9 cellular contexts compared by ENCODE assay signal in genomic region chr1:41152622-41153044, GRCh38.
DNase-seq lines count a peak whose midpoint lies in the region; ATAC-seq and TF ChIP-seq lines count a peak whose summit lies in the region.
"Had no signal": no experiment of that assay in that cellular context is flagged by ENCODE, and none has a peak within 500 bp of the region (broad histone marks: within the 10 kb centered on the region; RNA-seq: fewer than 3 reads in every experiment).

No MANE protein-coding gene starts in this region.

- peaks cover 0 to 28% (median 13%) of the 10 kb centered on the region in 4 donors for H3K4me1 ChIP-seq in tibial artery
- H3K4me1 ChIP-seq in naive thymus-derived CD4-positive, alpha-beta T cell (ENCODE audit: control insufficient read depth in 2 of 2, insufficient read depth in 2 of 2, low read length in 2 of 2) = no peaks in the 10 kb centered on the region

- no peak overlapping the region for H3K27ac Mint-ChIP-seq in naive thymus-derived CD4-positive, alpha-beta T cell
- H3K27ac Mint-ChIP-seq in glutamatergic neuron (ENCODE audit: unreplicated experiment) = no peak overlapping the region

- no peak overlapping the region for H3K4me3 ChIP-seq in LNCaP clone FGC (ENCODE audit: low read depth, low read length)
- no peak overlapping the region for H3K4me3 ChIP-seq in choroid plexus epithelial cell (ENCODE audit: low read depth, low read length)
- no peak overlapping the region for H3K4me3 ChIP-seq in tibial artery
- no peak overlapping the region for H3K4me3 ChIP-seq in naive thymus-derived CD4-positive, alpha-beta T cell (ENCODE audit: low read length)

- CTCF ChIA-PET in naive thymus-derived CD4-positive, alpha-beta T cell (lab: Charles Lee) = no interaction called here

- intact Hi-C loops in tibial artery (cut with DNase I; ENCODE audit: low total_unique reads) = no loop called here
- intact Hi-C loops in naive thymus-derived CD4-positive, alpha-beta T cell (cut with micrococcal nuclease) = no loop called here

- H3K4me3 Mint-ChIP-seq in naive thymus-derived CD4-positive, alpha-beta T cell = no peak overlapping the region
- no peak overlapping the region for H3K4me3 Mint-ChIP-seq in glutamatergic neuron (ENCODE audit: unreplicated experiment)

- H3K4me1 Mint-ChIP-seq in naive thymus-derived CD4-positive, alpha-beta T cell = no peaks in the 10 kb centered on the region
- H3K4me1 Mint-ChIP-seq in glutamatergic neuron (ENCODE audit: low read depth, unreplicated experiment) = no peaks in the 10 kb centered on the region

- H3K27me3 Mint-ChIP-seq in naive thymus-derived CD4-positive, alpha-beta T cell = no peaks in the 10 kb centered on the region
- H3K27me3 Mint-ChIP-seq in glutamatergic neuron (ENCODE audit: unreplicated experiment) = no peaks in the 10 kb centered on the region

- H3K36me3 ChIP-seq in tibial artery = peaks cover 12 to 15% (median 15%) of the 10 kb centered on the region in 3 donors
- H3K36me3 ChIP-seq in naive thymus-derived CD4-positive, alpha-beta T cell (ENCODE audit: control insufficient read depth in 2 of 3, insufficient read depth in 3 of 3, low read length in 3 of 3) = peaks cover 0 to 3% (median 0%) of the 10 kb centered on the region in 3 experiments

- POLR2A ChIA-PET in naive thymus-derived CD4-positive, alpha-beta T cell (lab: Charles Lee) = interaction anchor here (1.1 kb wide), 1 partner anchor 10 kb away, joined by 3 read pairs; no protein-coding TSS in a partner anchor

- H3K9me3 Mint-ChIP-seq in naive thymus-derived CD4-positive, alpha-beta T cell = no peaks in the 10 kb centered on the region
- H3K9me3 Mint-ChIP-seq in glutamatergic neuron (ENCODE audit: unreplicated experiment) = peaks cover 2% of the 10 kb centered on the region
- H3K9me3 Mint-ChIP-seq: activated naive CD4-positive, alpha-beta T cell treated with anti-CD3 and anti-CD28 coated beads, Interleukin-2, amount 50 U/mL, for 72 hours had no signal

- no peaks in the 10 kb centered on the region for H3K27me3 ChIP-seq in tibial artery
- H3K27me3 ChIP-seq in naive thymus-derived CD4-positive, alpha-beta T cell (ENCODE audit: control insufficient read depth in 2 of 2, insufficient read depth in 2 of 2, low read length in 2 of 2) = no peaks in the 10 kb centered on the region

- no peak for TF ChIP-seq CTCF in LNCaP clone FGC (IDR thresholded peaks at IDR 0.05; ENCODE audit: control insufficient read depth, extremely low read depth, insufficient read depth)
- no peak for TF ChIP-seq CTCF in choroid plexus epithelial cell (conservative IDR thresholded peaks at IDR 0.05; ENCODE audit: low read depth, low read length)
- no peak for TF ChIP-seq CTCF in tibial artery (IDR thresholded peaks at IDR 0.05)
- TF ChIP-seq CTCF in glutamatergic neuron (IDR thresholded peaks at IDR 0.05; ENCODE audit: partially characterized antibody, unreplicated experiment) = no peak

- H3K36me3 Mint-ChIP-seq in naive thymus-derived CD4-positive, alpha-beta T cell = peaks cover 4 to 48% (median 34%) of the 10 kb centered on the region in 5 donors
- H3K36me3 Mint-ChIP-seq in glutamatergic neuron (ENCODE audit: unreplicated experiment) = peaks cover 4% of the 10 kb centered on the region

- no peaks in the 10 kb centered on the region for H3K9me3 ChIP-seq in tibial artery
- H3K9me3 ChIP-seq in naive thymus-derived CD4-positive, alpha-beta T cell (ENCODE audit: control insufficient read depth in 2 of 3, low read length in 3 of 3) = no peaks in the 10 kb centered on the region

- peak overlapping the region; percentile 69 to 72 for H3K27ac ChIP-seq in tibial artery
- no peak overlapping the region for H3K27ac ChIP-seq in naive thymus-derived CD4-positive, alpha-beta T cell (ENCODE audit: low read depth, low read length)

- DNase-seq in LNCaP clone FGC (ENCODE audit: low read depth) (peak; percentile 68), choroid plexus epithelial cell (ENCODE audit: low read depth) (peak; percentile 90), left lobe of liver (ENCODE audit: low spot score) (no peak), tibial artery (peak in 1 of 2 donors; percentile 31), glutamatergic neuron (no peak), NCI-H69 (lab: John Stamatoyannopoulos, UW) (no peak), NCI-H748 (lab: John Stamatoyannopoulos, UW; ENCODE audit: unreplicated experiment) (no peak)
- DNase-seq in naive thymus-derived CD4-positive, alpha-beta T cell = no peak

- ATAC-seq in left lobe of liver = peak; percentile 68
- ATAC-seq in naive thymus-derived CD4-positive, alpha-beta T cell = no peak
- ATAC-seq: activated naive CD4-positive, alpha-beta T cell treated with anti-CD3 and anti-CD28 coated beads, Interleukin-2, amount 50 U/mL, for 72 hours had no signal

Comparison
In these comparisons a context has a peak if more than half of its experiments do, and no peak if none do; other contexts are left out.
1. DNase-seq: peak in LNCaP clone FGC (single experiment) and choroid plexus epithelial cell (single experiment); none in left lobe of liver (single experiment), naive thymus-derived CD4-positive, alpha-beta T cell (0 of 9), glutamatergic neuron (single experiment), NCI-H69 (single experiment) and NCI-H748 (single experiment).